Comparison of ENCODE assay signal across 8 cellular contexts in genomic region chr20:18271160-18271559, GRCh38.
"Had no signal": no experiment of that assay in that cellular context is flagged by ENCODE, and none has a peak within 500 bp of the region (broad histone marks: within the 10 kb centered on the region; RNA-seq: fewer than 3 reads in every experiment).

No MANE protein-coding gene starts in this region.

- FAIRE-seq: G401.6, GM12878, GM12891, GM12892, GM18507, GM19239 had no signal

- ATAC-seq: GM12878 had no signal

- H3K4me3 ChIP-seq: GM12878 had no signal

- DNase-seq: GDM1, GF-D8 had no signal
